ENCODE assay signal across 10 cellular contexts in the genomic region with DNA sequence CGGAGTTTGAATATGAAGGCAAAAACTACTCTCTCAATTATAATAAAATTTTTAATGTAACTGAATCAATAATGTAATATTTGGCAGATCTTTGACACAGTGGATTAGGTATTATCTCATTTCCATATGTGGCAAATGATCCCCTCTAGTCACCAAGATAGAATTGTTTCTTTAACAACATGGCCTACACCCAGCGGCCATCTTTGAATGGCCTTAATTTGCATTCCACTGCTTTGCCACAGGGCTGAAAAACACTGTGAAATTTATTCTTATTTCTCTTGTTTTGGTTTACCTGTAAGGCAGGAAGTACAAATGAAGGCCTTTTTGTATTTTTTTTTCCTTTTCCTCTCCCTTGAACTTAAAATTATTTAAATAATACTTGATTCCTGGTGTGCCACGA.
DNase-seq lines count a peak whose midpoint lies in the region; ATAC-seq, FAIRE-seq and TF ChIP-seq lines count a peak whose summit lies in the region.
"Had no signal": no experiment of that assay in that cellular context is flagged by ENCODE, and none has a peak within 500 bp of the region (broad histone marks: within the 10 kb centered on the region; RNA-seq: fewer than 3 reads in every experiment).

No MANE protein-coding gene starts in this region.

- peaks cover 4% of the 10 kb centered on the region; the same call in 1 of the 2 replicates for H3F3A ChIP-seq in MM.1S (ENCODE audit: insufficient read depth, low read length)

- DNase-seq in HepG2 (ENCODE audit: low spot score) (no peak), right lobe of liver (no peak), MM.1S (peak; percentile 9), GM12878 (ENCODE audit: low read depth, low spot score) (no peak), GM03348 (ENCODE audit: low spot score) (no peak), vagina (ENCODE audit: extremely low spot score in 2 of 2) (no peak)
- no peak for DNase-seq in effector CD4-positive, alpha-beta T cell
- DNase-seq: SIG-M5 had no signal

- no peaks in the 10 kb centered on the region for H3K27me3 ChIP-seq in HepG2 (ENCODE audit: control insufficient read depth in 1 of 2, insufficient read depth in 2 of 2, low read length in 2 of 2)
- H3K27me3 ChIP-seq in right lobe of liver = no peaks in the 10 kb centered on the region
- H3K27me3 ChIP-seq in MM.1S (replicated peaks; ENCODE audit: insufficient read depth, low read length) = no peaks in the 10 kb centered on the region
- no peaks in the 10 kb centered on the region for H3K27me3 ChIP-seq in GM12878 (replicated peaks in 1 of 2; ENCODE audit: control insufficient read depth in 2 of 2, insufficient read depth in 2 of 2, low read length in 1 of 2)
- H3K27me3 ChIP-seq in vagina = no peaks in the 10 kb centered on the region
- H3K27me3 ChIP-seq: BE2C had no signal

- H3K4me3 ChIP-seq in HepG2 (replicated peaks in 1 of 3; ENCODE audit: insufficient read depth in 1 of 3, low read depth in 2 of 3, low read length in 3 of 3) = no peak overlapping the region
- H3K4me3 ChIP-seq in right lobe of liver = no peak overlapping the region
- H3K4me3 ChIP-seq in MM.1S (ENCODE audit: low read length) = no peak overlapping the region
- no peak overlapping the region for H3K4me3 ChIP-seq in GM12878
- no peak overlapping the region for H3K4me3 ChIP-seq in vagina

- H3K4me1 ChIP-seq in HepG2 (ENCODE audit: insufficient read depth, low read length) = no peaks in the 10 kb centered on the region
- no peaks in the 10 kb centered on the region for H3K4me1 ChIP-seq in right lobe of liver
- H3K4me1 ChIP-seq in MM.1S (ENCODE audit: low read length) = peaks cover 7% of the 10 kb centered on the region
- H3K4me1 ChIP-seq in GM12878 (ENCODE audit: control insufficient read depth, insufficient read depth, low read length) = no peaks in the 10 kb centered on the region
- no peaks in the 10 kb centered on the region for H3K4me1 ChIP-seq in vagina

- TF ChIP-seq CTCF in HepG2 (CRISPR knock-in tag; IDR thresholded peaks at IDR 0.05) (no peak), right lobe of liver (IDR thresholded peaks at IDR 0.05) (no peak), MM.1S (IDR thresholded peaks at IDR 0.05; ENCODE audit: low read length) (no peak), GM12878 (IDR thresholded peaks at IDR 0.05 in 2 of 3, conservative IDR thresholded peaks at IDR 0.05 in 1 of 3; ENCODE audit: control insufficient read depth in 2 of 3, extremely low read depth in 1 of 3, insufficient read depth in 1 of 3, low read depth in 3 of 3, low read length in 3 of 3) (no peak), vagina (IDR thresholded peaks at IDR 0.05) (no peak)

- no peaks in the 10 kb centered on the region for H3K9me2 ChIP-seq in MM.1S (replicated peaks; ENCODE audit: insufficient read depth, low read length)

- H3K4me2 ChIP-seq in HepG2 (ENCODE audit: low read depth, low read length) (no peak overlapping the region), MM.1S (ENCODE audit: low read depth, low read length) (peak overlapping the region; percentile 42), GM12878 (ENCODE audit: control insufficient read depth, insufficient read depth) (no peak overlapping the region)

- H2AFZ ChIP-seq in HepG2 (ENCODE audit: low read length) = no peak overlapping the region
- H2AFZ ChIP-seq in MM.1S (ENCODE audit: low read length) = no peak overlapping the region
- no peak overlapping the region for H2AFZ ChIP-seq in GM12878 (ENCODE audit: control insufficient read depth, low read depth, low read length)

- H3K36me3 ChIP-seq in HepG2 (replicated peaks in 1 of 2; ENCODE audit: control insufficient read depth in 1 of 2, insufficient read depth in 2 of 2, low read length in 2 of 2) = no peaks in the 10 kb centered on the region
- H3K36me3 ChIP-seq in right lobe of liver = no peaks in the 10 kb centered on the region
- H3K36me3 ChIP-seq in MM.1S (replicated peaks; ENCODE audit: insufficient read depth, low read length) = peaks cover 3% of the 10 kb centered on the region; the same call in 1 of the 2 replicates
- H3K36me3 ChIP-seq in GM12878 (ENCODE audit: control insufficient read depth in 2 of 2, insufficient read depth in 2 of 2, low read length in 1 of 2) = no peaks in the 10 kb centered on the region
- no peaks in the 10 kb centered on the region for H3K36me3 ChIP-seq in vagina
- H3K36me3 ChIP-seq: BE2C had no signal

- CTCF ChIA-PET in HepG2 (lab: Yijun Ruan, JAX; ENCODE audit: low intra/inter-chr PET ratio, low total read pairs) (interaction anchor here (1.1 to 2.9 kb wide), 4 partner anchors 113 to 266 kb away, joined by 6 to 37 read pairs (median 18); a partner anchor contains a TSS), GM12878 (lab: Yijun Ruan, JAX) (interaction anchor here (0.6 to 14.5 kb wide), 59 partner anchors 11 to 503 kb away, joined by 3 to 362 read pairs (median 6); a partner anchor contains a TSS)

- FAIRE-seq in HepG2 (lab: Jason Lieb, UNC) (no peak), GM12878 (lab: Jason Lieb, UNC) (no peak)

- intact Hi-C loops in HepG2 (cut with micrococcal nuclease; ENCODE audit: unreplicated experiment) = no loop called here
- intact Hi-C loops in right lobe of liver (cut with DNase I) = no loop called here
- intact Hi-C loops in GM12878 (cut with micrococcal nuclease; ENCODE audit: unreplicated experiment) = no loop called here
- intact Hi-C loops in vagina (cut with DNase I) = no loop called here

- BruUV-seq in HepG2 (replicated peaks; lab: Mats Ljungman, UMichigan) = no TSS peak
- no TSS peak for BruUV-seq in GM12878 (replicated peaks; lab: Mats Ljungman, UMichigan)

- TF ChIP-seq EP300 in HepG2 (IDR thresholded peaks at IDR 0.05; ENCODE audit: low read depth in 2 of 2, low read length in 2 of 2) = no peak
- TF ChIP-seq EP300 in HepG2 (CRISPR knock-in tag; IDR thresholded peaks at IDR 0.05; ENCODE audit: borderline replicate concordance) = no peak
- no peak for TF ChIP-seq EP300 in GM12878 (IDR thresholded peaks at IDR 0.05; ENCODE audit: borderline replicate concordance in 1 of 2, control insufficient read depth in 1 of 2, low read depth in 2 of 2, low read length in 2 of 2)

- RAD21 ChIA-PET in GM12878 (lab: Charles Lee; ENCODE audit: unreplicated experiment) = interaction anchor here (0.5 to 9.9 kb wide), 38 partner anchors 12 to 266 kb away, joined by 3 to 219 read pairs (median 5); a partner anchor contains a TSS

- no peaks in the 10 kb centered on the region for H3K79me2 ChIP-seq in HepG2 (ENCODE audit: insufficient read depth, low read length)
- H3K79me2 ChIP-seq in MM.1S (ENCODE audit: low read length) = no peaks in the 10 kb centered on the region
- H3K79me2 ChIP-seq in GM12878 (ENCODE audit: control insufficient read depth, insufficient read depth, low read length) = no peaks in the 10 kb centered on the region

- in situ Hi-C loops in HepG2 (cut with HindIII; ENCODE audit: extremely low pct_ligation_motif_present, low pct_unique_long_range_greater_than_20kb) = no loop called here
- in situ Hi-C loops in GM12878 (cut with MboI) = loop anchor here (5.0 kb wide), 1 partner anchor 217 kb away; no protein-coding TSS in a partner anchor

- ATAC-seq in HepG2 (0 out of 3 replicates have a peak, but pooled peaks have one; percentile 34), right lobe of liver (no peak), GM12878 (peak; percentile 79), GM19455 (IDR thresholded peaks at IDR 0.05; ENCODE audit: unreplicated experiment) (no peak)

- H3K27ac ChIP-seq in HepG2 (ENCODE audit: extremely low read length, insufficient read depth, low read length) (no peak overlapping the region), right lobe of liver (no peak overlapping the region), MM.1S (ENCODE audit: low read length) (peak overlapping the region; percentile 35; the same call in 1 of the 2 replicates), GM12878 (ENCODE audit: control insufficient read depth, insufficient read depth) (no peak overlapping the region; the same call in 1 of the 2 replicates), vagina (no peak overlapping the region)

- H4K20me1 ChIP-seq in HepG2 (ENCODE audit: insufficient read depth, low read length) (no peaks in the 10 kb centered on the region), MM.1S (ENCODE audit: insufficient read depth, low read length) (no peaks in the 10 kb centered on the region), GM12878 (ENCODE audit: control insufficient read depth, insufficient read depth) (no peaks in the 10 kb centered on the region)

- TF ChIP-seq RAD21 in HepG2 (CRISPR knock-in tag; IDR thresholded peaks at IDR 0.05) = no peak
- no peak for TF ChIP-seq RAD21 in GM12878 (IDR thresholded peaks at IDR 0.05; ENCODE audit: insufficient read depth, low read depth, low read length)

- no peak overlapping the region for H3K9ac ChIP-seq in HepG2 (ENCODE audit: insufficient read depth, low read depth, low read length)
- peak overlapping the region; percentile 16; the same call in 1 of the 2 replicates for H3K9ac ChIP-seq in MM.1S (ENCODE audit: low read length)
- no peak overlapping the region for H3K9ac ChIP-seq in GM12878 (ENCODE audit: control insufficient read depth, insufficient read depth, low read length)

- POLR2A ChIA-PET in HepG2 (lab: Yijun Ruan, JAX) = no interaction called here
- POLR2A ChIA-PET in GM12878 (lab: Charles Lee) = interaction anchor here (1.9 to 2.5 kb wide), 2 partner anchors 210 to 224 kb away, joined by 9 to 15 read pairs; a partner anchor contains a TSS

- 58% methylated on average over 3 of the region's 3 CpGs for WGBS in HepG2 (ENCODE audit: low lambda C conversion rate)
- WGBS in right lobe of liver (ENCODE audit: insufficient coverage, low coverage, low lambda C conversion rate, missing lambda C conversion rate) = 72% methylated on average over 3 of the region's 3 CpGs
- WGBS in GM12878 (ENCODE audit: insufficient coverage, insufficient replicate concordance, low lambda C conversion rate, missing lambda C conversion rate) = 16% methylated on average over 3 of the region's 3 CpGs

- no peak for TF ChIP-seq POLR2A in HepG2 (IDR thresholded peaks at IDR 0.05; ENCODE audit: insufficient read depth in 1 of 2, low read depth in 2 of 2, low read length in 2 of 2)
- TF ChIP-seq POLR2A in right lobe of liver (IDR thresholded peaks at IDR 0.05) = no peak
- TF ChIP-seq POLR2A in GM12878 (IDR thresholded peaks at IDR 0.05; ENCODE audit: low read depth, low read length) = no peak
- no peak for TF ChIP-seq POLR2A in vagina (IDR thresholded peaks at IDR 0.05)

- H3K9me3 ChIP-seq in HepG2 (ENCODE audit: low read length) (no peaks in the 10 kb centered on the region), right lobe of liver (no peaks in the 10 kb centered on the region), MM.1S (replicated peaks; ENCODE audit: insufficient read depth, low read length) (no peaks in the 10 kb centered on the region), GM12878 (replicated peaks; ENCODE audit: control insufficient read depth, insufficient read depth, low read length) (no peaks in the 10 kb centered on the region), vagina (no peaks in the 10 kb centered on the region)
- H3K9me3 ChIP-seq: BE2C had no signal

- SMC1A ChIA-PET in GM12878 (lab: Charles Lee; ENCODE audit: uncharacterized antibody, unreplicated experiment) = interaction anchor here (0.5 to 8.0 kb wide), 53 partner anchors 9 to 268 kb away, joined by 3 to 191 read pairs (median 4); a partner anchor contains a TSS

TF ChIP-seq in HepG2, 621 proteins besides CTCF, POLR2A, EP300 and RAD21 (continues in another document):
- no peak for TF ChIP-seq MEIS1 (CRISPR knock-in tag; IDR thresholded peaks at IDR 0.05; ENCODE audit: borderline replicate concordance)

Comparison
In these comparisons a context has a peak if more than half of its experiments do, and no peak if none do; other contexts are left out.
1. ATAC-seq: peak in HepG2 (single experiment) and GM12878 (single experiment); none in right lobe of liver (0 of 4) and GM19455 (single experiment).